In the genomic region with DNA sequence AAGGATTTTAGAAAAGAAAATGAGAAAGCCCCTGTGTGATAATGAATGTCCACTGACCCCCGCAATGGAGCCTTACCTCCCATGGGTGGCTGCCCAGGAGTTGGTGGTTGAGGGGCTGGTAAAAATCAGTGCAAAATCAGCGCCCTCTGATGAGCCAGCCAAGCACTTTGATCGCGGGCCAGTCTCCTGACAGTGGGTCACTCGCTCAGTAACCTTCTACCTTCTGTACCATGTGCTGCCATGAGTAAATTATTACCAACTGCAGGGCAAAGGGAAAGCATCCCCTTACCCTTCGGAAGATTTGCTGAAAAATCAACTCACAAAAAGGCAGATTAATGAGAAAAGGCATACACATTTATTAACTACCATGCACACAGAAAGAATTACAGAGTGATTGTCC, we compare ENCODE assay signal across 17 cellular contexts. TPM values are rescaled to one million over a fixed set of nuclear protein-coding genes. Genes with fewer than 3 reads are reported as not detected.
"Had no signal": no experiment of that assay in that cellular context is flagged by ENCODE, and none has a peak within 500 bp of the region (broad histone marks: within the 10 kb centered on the region; RNA-seq: fewer than 3 reads in every experiment).

No MANE protein-coding gene starts in this region.

- H3K9me3 ChIP-seq: ascending aorta, breast epithelium, lower lobe of right lung, psoas muscle, sigmoid colon, thoracic aorta had no signal

- H3K27me3 ChIP-seq: ascending aorta, breast epithelium, sigmoid colon, spleen had no signal

- H3K4me3 ChIP-seq: ascending aorta, breast epithelium, coronary artery, lower lobe of right lung, psoas muscle, sigmoid colon, spleen, thoracic aorta had no signal

- H3K36me3 ChIP-seq: ascending aorta, breast epithelium, lower lobe of right lung, sigmoid colon, spleen, thoracic aorta, WERI-Rb-1 had no signal

- H3K27ac ChIP-seq: ascending aorta, breast epithelium, coronary artery, lower lobe of right lung, psoas muscle, sigmoid colon, spleen, thoracic aorta, WERI-Rb-1 had no signal

- ATAC-seq: activated T-cell treated with anti-CD3 and anti-CD28 coated beads, Interleukin-2, amount 50 U/mL, for 72 hours; psoas muscle; stimulated activated memory B cell treated with anti-CD40 and anti-IgM and Interleukin-4, amounts not matched to agents 10 μg/mL and 1 μg/mL and 100 μg/mL, for 72 hours had no signal

- DNase-seq: activated CD4-positive, alpha-beta T cell treated with anti-CD3 and anti-CD28 coated beads for 1 hour; activated CD8-positive, alpha-beta memory T cell treated with anti-CD3 and anti-CD28 coated beads for 24 hours; activated CD8-positive, alpha-beta memory T cell treated with anti-CD3 and anti-CD28 coated beads, Interleukin-2, amount 50 U/mL, for 48 hours; activated gamma-delta T cell; activated T-cell treated with anti-CD3 and anti-CD28 coated beads, Interleukin-2, amount 50 U/mL, for 72 hours; lower lobe of right lung; psoas muscle; sigmoid colon; spleen; stimulated activated CD4-positive, alpha-beta T cell treated with anti-CD3 and anti-CD28 coated beads, Interleukin-4, amount 100 ng/mL, for 4 hours; WERI-Rb-1 had no signal

- H3K4me1 ChIP-seq: ascending aorta, breast epithelium, lower lobe of right lung, psoas muscle, sigmoid colon, spleen had no signal

RNA-seq across cellular contexts. Expression of a gene that starts 58.8 kb away (rescaled TPM):
- total RNA-seq: myocyte had no signal
